In the genomic region with DNA sequence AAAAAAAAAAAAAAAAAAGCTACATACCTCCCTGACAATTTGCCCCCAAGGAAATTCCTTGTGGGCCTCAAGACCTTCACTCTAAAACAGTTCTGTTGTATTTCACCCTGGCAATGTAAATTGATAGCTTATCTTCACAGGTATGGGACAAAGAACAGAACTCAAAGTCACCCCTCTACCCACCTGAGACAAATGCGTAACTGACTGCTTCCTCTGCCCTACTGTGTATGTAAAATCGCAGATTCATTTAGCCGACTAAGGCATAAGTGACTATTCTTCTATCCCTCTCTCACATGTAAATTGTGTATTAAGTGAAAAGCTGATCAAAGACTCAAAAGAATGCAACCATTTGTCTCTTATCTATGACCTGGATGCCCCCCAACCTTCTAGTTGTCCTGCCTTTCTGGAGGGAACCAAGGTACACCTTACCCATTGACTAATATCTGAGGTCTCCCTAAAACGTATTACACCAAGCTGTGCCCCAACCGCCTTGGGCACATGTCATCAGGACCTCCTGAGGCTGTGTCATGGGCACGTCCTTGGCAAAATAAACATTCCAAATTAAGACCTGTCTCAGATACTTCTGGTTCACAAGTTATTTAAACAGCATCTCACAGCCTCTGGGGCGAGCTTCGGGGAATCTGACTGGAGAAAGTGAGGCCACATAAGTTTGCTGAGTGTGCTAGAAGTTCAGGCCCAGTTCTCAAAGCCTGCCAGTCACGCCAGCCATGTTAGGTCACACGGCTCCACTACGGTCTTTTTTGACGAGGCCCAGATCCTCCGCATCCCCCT, we compare ENCODE assay signal across 8 cellular contexts. TPM values are rescaled to one million over a fixed set of nuclear protein-coding genes. Genes with fewer than 3 reads are reported as not detected.
A peak's percentile ranks its signal among the peaks of the same experiment; 100 is the strongest.
DNase-seq lines count a peak whose midpoint lies in the region; ATAC-seq lines count a peak whose summit lies in the region.

No MANE protein-coding gene starts in this region.

- H3K27ac Mint-ChIP-seq in central memory CD8-positive, alpha-beta T cell (ENCODE audit: low read depth), result peak overlapping the region; percentile 95

- peaks cover 42% of the 10 kb centered on the region for H3K4me1 ChIP-seq in mononuclear cell (ENCODE audit: insufficient read depth, low read length)

- no peaks in the 10 kb centered on the region for H3K27me3 ChIP-seq in mononuclear cell (ENCODE audit: insufficient read depth, low read length)

- H3K4me1 Mint-ChIP-seq in central memory CD8-positive, alpha-beta T cell, result peaks cover 40% of the 10 kb centered on the region

- DNase-seq in EH (ENCODE audit: low read depth) (peak; percentile 1), NCI-H460 (ENCODE audit: extremely low read depth, low read depth) (peak; percentile 24), G401 (ENCODE audit: low spot score) (no peak), NCI-H82 (lab: John Stamatoyannopoulos, UW) (no peak)
- no peak for DNase-seq in central memory CD8-positive, alpha-beta T cell (ENCODE audit: low spot score in 2 of 2)

- ATAC-seq in GM21576 (IDR thresholded peaks at IDR 0.05; ENCODE audit: unreplicated experiment) (peak; percentile 8), GM19324 (IDR thresholded peaks at IDR 0.05; ENCODE audit: low FRiP score, unreplicated experiment) (no peak)
- ATAC-seq in central memory CD8-positive, alpha-beta T cell (replicated peaks; ENCODE audit: extremely low read depth, poor library complexity, severe bottlenecking), result peak; percentile 35

- in situ Hi-C loops in G401 (cut with HindIII; ENCODE audit: low sequenced_read_pairs), result no loop called here

- H3K27me3 Mint-ChIP-seq in central memory CD8-positive, alpha-beta T cell, result no peaks in the 10 kb centered on the region

- peak overlapping the region; percentile 90 for H3K4me3 Mint-ChIP-seq in central memory CD8-positive, alpha-beta T cell

- no peaks in the 10 kb centered on the region for H3K9me3 ChIP-seq in mononuclear cell (ENCODE audit: low read depth, low read length)

- H3K4me3 ChIP-seq in mononuclear cell (ENCODE audit: low read length), result peak overlapping the region; percentile 79

- peaks cover 26% of the 10 kb centered on the region for H3K36me3 Mint-ChIP-seq in central memory CD8-positive, alpha-beta T cell (ENCODE audit: insufficient read depth)

- H3K9me3 Mint-ChIP-seq in central memory CD8-positive, alpha-beta T cell, result no peaks in the 10 kb centered on the region

RNA-seq across cellular contexts. Expression of gene TBCA, which starts 1.0 kb away (rescaled TPM):
- 357 and 392 TPM in 2 replicates for total RNA-seq in NCI-H460 (2014; rRNA removed; shearing (Covaris generic))
- polyA plus RNA-seq in NCI-H460 (2014; cell fraction: nucleus; rRNA removed), result 263 and 332 TPM in 2 replicates
- 55.1 TPM for total RNA-seq in mononuclear cell
- 493 and 498 TPM in 2 replicates for total RNA-seq in G401 (2014; rRNA removed; shearing (Covaris generic))

Comparison
In these comparisons a context has a peak if more than half of its experiments do, and no peak if none do; other contexts are left out.
1. DNase-seq: peak in EH (single experiment) and NCI-H460 (single experiment); none in central memory CD8-positive, alpha-beta T cell (0 of 2), G401 (single experiment) and NCI-H82 (single experiment).